2 cellular contexts compared by ENCODE assay signal in genomic region chr2:200899482-200899881, GRCh38.
A peak's percentile ranks its signal among the peaks of the same experiment; 100 is the strongest.
TF ChIP-seq lines count a peak whose summit lies in the region.

No MANE protein-coding gene starts in this region.

TF ChIP-seq in A549, 52 proteins besides CTCF, POLR2A, EP300 and RAD21:
- TF ChIP-seq MAFK (IDR thresholded peaks at IDR 0.05; ENCODE audit: partially characterized antibody) (peak; percentile 76), HOXB13 (CRISPR knock-in tag; IDR thresholded peaks at IDR 0.05; ENCODE audit: low read depth) (no peak)
TF ChIP-seq in A549: peak in this region for 1.

TF ChIP-seq in K562, 482 proteins besides CTCF, POLR2A, EP300 and RAD21:
- peak; percentile 68 for TF ChIP-seq ZNF316 (IDR thresholded peaks at IDR 0.05)
- peak; percentile 17; the same call in 1 of the 2 replicates for TF ChIP-seq MAFG (tag; conservative IDR thresholded peaks at IDR 0.05)
- TF ChIP-seq FOXJ3 (CRISPR knock-in tag; IDR thresholded peaks at IDR 0.05) = no peak
- TF ChIP-seq ATF7 (IDR thresholded peaks at IDR 0.05) = no peak
- 0 out of 2 replicates have a peak, but pooled peaks have one; percentile 50 for TF ChIP-seq C11orf30 (IDR thresholded peaks at IDR 0.05; ENCODE audit: low read depth)
- TF ChIP-seq MAFF (IDR thresholded peaks at IDR 0.05; ENCODE audit: low read length) = peak; percentile 35; the same call in 1 of the 2 replicates
- TF ChIP-seq MCM5 (IDR thresholded peaks at IDR 0.05; ENCODE audit: low read depth) = no peak
